ENCODE assay signal across 8 cellular contexts in the genomic region with DNA sequence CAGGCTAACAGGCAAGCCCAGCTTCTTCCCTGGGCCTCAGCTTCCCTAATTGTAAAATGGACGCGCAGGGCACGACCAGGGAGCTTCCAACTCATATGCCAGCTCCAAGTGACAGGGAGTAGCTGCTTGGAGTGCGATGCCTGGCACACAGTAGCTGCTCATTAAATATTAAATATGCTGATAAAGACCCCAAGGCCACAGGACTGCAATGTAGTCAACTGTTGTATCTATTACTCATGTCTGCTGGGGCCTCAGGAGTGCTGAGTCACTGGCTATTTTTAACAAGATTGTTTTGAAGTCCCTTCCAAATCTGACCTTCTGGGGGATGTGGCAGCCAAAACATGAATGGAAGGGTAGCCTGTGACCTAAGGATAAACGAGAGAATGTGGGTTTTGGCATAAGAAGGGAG.
A peak's percentile ranks its signal among the peaks of the same experiment; 100 is the strongest.
DNase-seq lines count a peak whose midpoint lies in the region; ATAC-seq and TF ChIP-seq lines count a peak whose summit lies in the region.

No MANE protein-coding gene starts in this region.

- no peaks in the 10 kb centered on the region for H3K27me3 Mint-ChIP-seq in dendritic cell treated with granulocyte-macrophage colony-stimulating factor and Interleukin-4, amounts not matched to agents 40 ng/mL and 50 ng/mL, for 4 days

- TF ChIP-seq CTCF in neutrophil (IDR thresholded peaks at IDR 0.05), result no peak

- peak overlapping the region; percentile 16 to 53 for H3K4me3 ChIP-seq in neutrophil (ENCODE audit: low read depth in 1 of 2, low read length in 1 of 2)

- DNase-seq in CD1c-positive myeloid dendritic cell (ENCODE audit: extremely low spot score), result peak; percentile 49
- DNase-seq in NOMO-1 treated with dmso at 0.1 percent for 144 hours (lab: John Stamatoyannopoulos, UW; ENCODE audit: unreplicated experiment), result peak; percentile 46
- DNase-seq in NCI-H446 treated with DMSO at 0.1 percent for 48 hours (lab: John Stamatoyannopoulos, UW), result no peak
- DNase-seq in NCI-H69 (lab: John Stamatoyannopoulos, UW), result no peak
- DNase-seq in SHP77 treated with DMSO at 0.1 percent for 48 hours (lab: John Stamatoyannopoulos, UW), result no peak

- H3K36me3 Mint-ChIP-seq in dendritic cell treated with granulocyte-macrophage colony-stimulating factor and Interleukin-4, amounts not matched to agents 40 ng/mL and 50 ng/mL, for 4 days (ENCODE audit: low read depth), result peaks cover 91% of the 10 kb centered on the region

- peak overlapping the region; percentile 82 for H3K27ac Mint-ChIP-seq in dendritic cell treated with granulocyte-macrophage colony-stimulating factor and Interleukin-4, amounts not matched to agents 40 ng/mL and 50 ng/mL, for 4 days

- no peaks in the 10 kb centered on the region for H3K27me3 ChIP-seq in neutrophil

- H3K4me1 Mint-ChIP-seq in dendritic cell treated with granulocyte-macrophage colony-stimulating factor and Interleukin-4, amounts not matched to agents 40 ng/mL and 50 ng/mL, for 4 days (ENCODE audit: low read depth), result peaks cover 95% of the 10 kb centered on the region

- peaks cover 73 to 78% of the 10 kb centered on the region in 2 experiments for H3K4me1 ChIP-seq in neutrophil (ENCODE audit: control insufficient read depth in 1 of 2, insufficient read depth in 1 of 2, low read depth in 1 of 2, low read length in 1 of 2)

- H3K9me3 ChIP-seq in neutrophil, result no peaks in the 10 kb centered on the region

- no peak for ATAC-seq in HG03469 (IDR thresholded peaks at IDR 0.05; ENCODE audit: unreplicated experiment)

- H3K27ac ChIP-seq in neutrophil, result peak overlapping the region; percentile 99

- intact Hi-C loops in dendritic cell treated with granulocyte-macrophage colony-stimulating factor and Interleukin-4, amounts not matched to agents 40 ng/mL and 50 ng/mL, for 4 days (cut with micrococcal nuclease), result no loop called here

- H3K4me3 Mint-ChIP-seq in dendritic cell treated with granulocyte-macrophage colony-stimulating factor and Interleukin-4, amounts not matched to agents 40 ng/mL and 50 ng/mL, for 4 days, result peak overlapping the region; percentile 64

- H3K36me3 ChIP-seq in neutrophil, result peaks cover 68% of the 10 kb centered on the region

- H3K9me3 Mint-ChIP-seq in dendritic cell treated with granulocyte-macrophage colony-stimulating factor and Interleukin-4, amounts not matched to agents 40 ng/mL and 50 ng/mL, for 4 days, result no peaks in the 10 kb centered on the region

Comparison
In these comparisons a context has a peak if more than half of its experiments do, and no peak if none do; other contexts are left out.
1. DNase-seq: peak in CD1c-positive myeloid dendritic cell (single experiment) and NOMO-1 treated with dmso at 0.1 percent for 144 hours (single experiment); none in NCI-H446 treated with DMSO at 0.1 percent for 48 hours (single experiment), NCI-H69 (single experiment) and SHP77 treated with DMSO at 0.1 percent for 48 hours (single experiment).